ENCODE assay signal across 2 cellular contexts in genomic region chr19:1108291-1109031, GRCh38.
TF ChIP-seq lines count a peak whose summit lies in the region.

No MANE protein-coding gene starts in this region.

TF ChIP-seq in Ishikawa, 13 proteins besides CTCF, POLR2A, EP300 and RAD21:
- TF ChIP-seq TAF1 (IDR thresholded peaks at IDR 0.05; ENCODE audit: low read depth) (no peak), ZBTB7A (IDR thresholded peaks at IDR 0.05; ENCODE audit: low read depth) (0 out of 2 replicates have a peak, but pooled peaks have one; percentile 44)

TF ChIP-seq in H1, 55 proteins besides CTCF, POLR2A, EP300 and RAD21 (continued from another document):
- TF ChIP-seq ATF2 (IDR thresholded peaks at IDR 0.05; ENCODE audit: low read length) = no peak
- TF ChIP-seq YY1 (IDR thresholded peaks at IDR 0.05; ENCODE audit: low read depth, low read length) = 0 out of 2 replicates have a peak, but pooled peaks have one; percentile 8
TF ChIP-seq in H1: peak in this region for 1.
